Comparison of ENCODE assay signal across 28 cellular contexts in the genomic region with DNA sequence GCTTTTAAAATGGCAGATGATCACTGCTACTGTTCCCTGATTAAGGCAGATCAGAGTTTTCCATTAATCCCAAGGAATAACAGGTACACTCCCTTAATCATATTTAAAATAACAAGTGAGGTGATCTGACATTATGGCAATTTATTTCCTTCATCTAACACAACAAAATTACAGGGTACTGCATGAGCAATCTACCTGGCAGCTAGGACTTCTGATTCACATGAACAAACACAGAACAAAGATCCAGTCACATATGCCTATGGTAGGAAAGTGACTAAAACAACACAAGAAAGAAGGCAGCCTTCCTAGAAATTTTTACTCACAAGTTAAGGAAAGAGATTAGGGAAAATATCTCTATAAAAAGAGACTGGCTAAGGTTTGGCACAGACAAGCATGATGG. TPM values are rescaled to one million over a fixed set of nuclear protein-coding genes. Genes with fewer than 3 reads are reported as not detected.
DNase-seq lines count a peak whose midpoint lies in the region; ATAC-seq, FAIRE-seq and TF ChIP-seq lines count a peak whose summit lies in the region.
"Had no signal": no experiment of that assay in that cellular context is flagged by ENCODE, and none has a peak within 500 bp of the region (broad histone marks: within the 10 kb centered on the region; RNA-seq: fewer than 3 reads in every experiment).

No MANE protein-coding gene starts in this region.

- no peak for TF ChIP-seq RAD21 in Ishikawa (IDR thresholded peaks at IDR 0.05; ENCODE audit: low read depth)

- no peak overlapping the region for H3K4me3 ChIP-seq in PC-9
- no peak overlapping the region for H3K4me3 ChIP-seq in smooth muscle cell
- H3K4me3 ChIP-seq: lung, ovary, right lobe of liver, upper lobe of right lung had no signal

- POLR2A ChIA-PET in PC-9 (lab: Charles Lee; ENCODE audit: unreplicated experiment), result no interaction called here

- H3K27me3 ChIP-seq in PC-9 (ENCODE audit: insufficient read depth, low read depth) (no peaks in the 10 kb centered on the region), smooth muscle cell (ENCODE audit: low read depth) (no peaks in the 10 kb centered on the region)
- H3K27me3 ChIP-seq: ovary, right lobe of liver, upper lobe of right lung had no signal

- no peak overlapping the region for H3K9ac ChIP-seq in smooth muscle cell (ENCODE audit: low read depth)

- H3K36me3 ChIP-seq in PC-9 (ENCODE audit: low read depth) (no peaks in the 10 kb centered on the region), smooth muscle cell (ENCODE audit: low read depth) (no peaks in the 10 kb centered on the region)
- H3K36me3 ChIP-seq: ovary, right lobe of liver, upper lobe of right lung had no signal

- no peak overlapping the region for H3K4me2 ChIP-seq in PC-9
- no peak overlapping the region for H3K4me2 ChIP-seq in smooth muscle cell

- H2AFZ ChIP-seq in PC-9, result no peak overlapping the region
- no peak overlapping the region for H2AFZ ChIP-seq in smooth muscle cell (ENCODE audit: low read depth)

- ATAC-seq in esophagus mucosa, result peak; percentile 78
- ATAC-seq: activated CD4-positive, alpha-beta T cell treated with anti-CD3 and anti-CD28 coated beads for 36 hours; activated T-cell treated with anti-CD3 and anti-CD28 coated beads, Interleukin-2, amount 50 U/mL, for 4 hours; stimulated activated memory B cell treated with anti-CD40 and anti-IgM and Interleukin-4, amounts not matched to agents 10 μg/mL and 1 μg/mL and 100 μg/mL, for 72 hours; upper lobe of right lung had no signal

- H4K20me1 ChIP-seq in PC-9 (ENCODE audit: insufficient read depth) (peaks cover 13% of the 10 kb centered on the region; the same call in 1 of the 2 replicates), smooth muscle cell (ENCODE audit: low read depth) (no peaks in the 10 kb centered on the region)

- H3K9me2 ChIP-seq in PC-9 (ENCODE audit: insufficient read depth), result no peaks in the 10 kb centered on the region; the same call in 1 of the 2 replicates

- H3K27ac ChIP-seq in PC-9 (peak overlapping the region; percentile 10; the same call in 1 of the 2 replicates), smooth muscle cell (ENCODE audit: low read depth) (peak overlapping the region; percentile 52)
- H3K27ac ChIP-seq: ovary, upper lobe of right lung had no signal

- CTCF ChIA-PET in PC-9 (lab: Charles Lee), result no interaction called here

- H3K9me3 ChIP-seq in PC-9 (ENCODE audit: insufficient read depth, low read depth) (no peaks in the 10 kb centered on the region), smooth muscle cell (replicated peaks; ENCODE audit: low read depth) (no peaks in the 10 kb centered on the region)
- H3K9me3 ChIP-seq: ovary, right lobe of liver, upper lobe of right lung had no signal

- H3F3A ChIP-seq in PC-9 (ENCODE audit: insufficient read depth, low read depth), result peaks cover 8% of the 10 kb centered on the region; the same call in 1 of the 2 replicates
- H3F3A ChIP-seq in smooth muscle cell (ENCODE audit: low read depth), result no peaks in the 10 kb centered on the region

- H3K79me2 ChIP-seq in PC-9 (ENCODE audit: low read depth) (peaks cover 68% of the 10 kb centered on the region), smooth muscle cell (ENCODE audit: low read depth) (no peaks in the 10 kb centered on the region)

- intact Hi-C loops in PC-9 (cut with micrococcal nuclease; ENCODE audit: unreplicated experiment), result no loop called here

- no peak for TF ChIP-seq EP300 in Ishikawa (IDR thresholded peaks at IDR 0.05; ENCODE audit: borderline replicate concordance)

- TF ChIP-seq CTCF in PC-9 (conservative IDR thresholded peaks at IDR 0.05), result no peak
- TF ChIP-seq CTCF in smooth muscle cell (IDR thresholded peaks at IDR 0.05; ENCODE audit: borderline replicate concordance, insufficient read depth, poor library complexity, severe bottlenecking), result no peak

- FAIRE-seq in GM19239 (lab: Jason Lieb, UNC), result no peak
- FAIRE-seq: endothelial cell of umbilical vein, kidney had no signal

- peak in 1 of 2 experiments; percentile 74 for DNase-seq in PC-9
- no peak for DNase-seq in smooth muscle cell (lab: John Stamatoyannopoulos, UW; ENCODE audit: unreplicated experiment)
- no peak for DNase-seq in NCI-H345 (lab: John Stamatoyannopoulos, UW)
- DNase-seq in pons (ENCODE audit: low spot score), result no peak
- no peak for DNase-seq in GM19239 (ENCODE audit: insufficient read length, low spot score)
- DNase-seq: activated CD4-positive, alpha-beta T cell treated with anti-CD3 and anti-CD28 coated beads for 36 hours; activated CD8-positive, alpha-beta memory T cell treated with anti-CD3 and anti-CD28 coated beads for 24 hours; activated gamma-delta T cell treated with Interleukin-2 at 50 U/mL for 16 hours; activated T-cell treated with anti-CD3 and anti-CD28 coated beads, Interleukin-2, amount 50 U/mL, for 4 hours; C1 segment of cervical spinal cord; cerebellar nuclear complex; COR-L47; DND-41; HFFc6; kidney; NCI-H187 treated with DMSO at 0.1 percent for 48 hours; NCI-H526 treated with DMSO at 0.1 percent for 48 hours; nephron progenitor cell; ovary; right lobe of liver; stimulated activated CD4-positive, alpha-beta T cell treated with anti-CD3 and anti-CD28 coated beads, Interleukin-12 subunit alpha, Interleukin-12 subunit beta, amount 100 ng/mL, for 4 hours; stimulated activated CD4-positive, alpha-beta T cell treated with anti-CD3 and anti-CD28 coated beads, Interleukin-4, amount 100 ng/mL, for 24 hours; upper lobe of right lung had no signal

- H3K4me1 ChIP-seq in PC-9 (replicated peaks; ENCODE audit: insufficient read depth), result peaks cover 21% of the 10 kb centered on the region
- H3K4me1 ChIP-seq in smooth muscle cell (ENCODE audit: low read depth), result no peaks in the 10 kb centered on the region
- H3K4me1 ChIP-seq: upper lobe of right lung had no signal

- BruUV-seq in PC-9 (replicated peaks; lab: Mats Ljungman, UMichigan), result no TSS peak

TF ChIP-seq in Ishikawa, 13 proteins besides CTCF, POLR2A, EP300 and RAD21:
- TF ChIP-seq NFIC (IDR thresholded peaks at IDR 0.05) (0 out of 2 replicates have a peak, but pooled peaks have one; percentile 28), YY1 (IDR thresholded peaks at IDR 0.05; ENCODE audit: low read depth) (no peak), CEBPB (IDR thresholded peaks at IDR 0.05) (no peak), TCF12 (IDR thresholded peaks at IDR 0.05; ENCODE audit: low read depth) (peak; percentile 39; the same call in 1 of the 2 replicates), EGR1 (IDR thresholded peaks at IDR 0.05) (no peak), ZBTB7A (IDR thresholded peaks at IDR 0.05; ENCODE audit: low read depth) (no peak), TAF1 (IDR thresholded peaks at IDR 0.05; ENCODE audit: low read depth) (no peak), FOXM1 (IDR thresholded peaks at IDR 0.05; ENCODE audit: borderline replicate concordance, low read depth) (no peak)
- TF ChIP-seq, protein P1, sequence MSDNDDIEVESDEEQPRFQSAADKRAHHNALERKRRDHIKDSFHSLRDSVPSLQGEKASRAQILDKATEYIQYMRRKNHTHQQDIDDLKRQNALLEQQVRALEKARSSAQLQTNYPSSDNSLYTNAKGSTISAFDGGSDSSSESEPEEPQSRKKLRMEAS (IDR thresholded peaks at IDR 0.05), result no peak

RNA-seq across cellular contexts. Expression of a gene that starts 33.2 kb away (rescaled TPM):
- total RNA-seq in PC-9 (2021) (27.5 and 33.7 TPM in 2 replicates), esophagus mucosa (29.9 TPM), smooth muscle cell (6.4 and 8.2 TPM in 2 replicates)
- 1.6 and 8.9 TPM in 2 replicates for polyA plus RNA-seq in smooth muscle cell
